In the genomic region with DNA sequence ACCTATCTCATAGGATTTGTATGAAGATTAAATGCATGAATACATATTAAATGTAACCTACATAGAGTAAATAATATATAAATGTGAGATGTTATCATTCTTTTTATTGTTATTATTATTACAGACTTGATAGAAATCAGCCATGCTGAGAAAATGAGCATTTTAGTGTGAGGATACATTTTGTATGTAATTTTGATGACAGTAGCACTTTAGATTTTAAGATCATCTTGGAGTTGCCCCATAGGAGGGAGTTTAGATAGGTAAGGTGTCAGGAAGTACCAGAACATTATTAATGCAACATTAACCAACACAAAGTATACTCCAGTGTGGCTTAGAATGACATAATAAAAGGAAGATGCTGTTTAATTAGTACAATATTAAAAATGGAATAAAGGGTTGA, we compare ENCODE assay signal across 9 cellular contexts. TPM values are rescaled to one million over a fixed set of nuclear protein-coding genes. Genes with fewer than 3 reads are reported as not detected.
"Had no signal": no experiment of that assay in that cellular context is flagged by ENCODE, and none has a peak within 500 bp of the region (broad histone marks: within the 10 kb centered on the region; RNA-seq: fewer than 3 reads in every experiment).

No MANE protein-coding gene starts in this region.

- FAIRE-seq: G401.6, GM12878, GM12891, GM12892, GM18507, GM19239 had no signal

- H3K4me3 ChIP-seq: GM12878 had no signal

- ATAC-seq: GM12878 had no signal

- DNase-seq: GDM1, GF-D8 had no signal

RNA-seq across cellular contexts. Expression of gene TMPRSS11A, which starts 8.4 kb away (rescaled TPM):
- total RNA-seq: G401, GM12878 had no signal
